Comparison of ENCODE assay signal across 13 cellular contexts in genomic region chr6:5506149-5506548, GRCh38.
A peak's percentile ranks its signal among the peaks of the same experiment; 100 is the strongest.
DNase-seq lines count a peak whose midpoint lies in the region; ATAC-seq, FAIRE-seq and TF ChIP-seq lines count a peak whose summit lies in the region.
"Had no signal": no experiment of that assay in that cellular context is flagged by ENCODE, and none has a peak within 500 bp of the region (broad histone marks: within the 10 kb centered on the region; RNA-seq: fewer than 3 reads in every experiment).

No MANE protein-coding gene starts in this region.

- no peak overlapping the region for H3K18ac ChIP-seq in neuronal stem cell (ENCODE audit: low read length)

- no peak overlapping the region for H3K4me3 Mint-ChIP-seq in activated CD4-positive, alpha-beta memory T cell treated with anti-CD3 and anti-CD28 coated beads, Interleukin-2, amount 10 ng/mL, durations not matched to agents 7 days and 5 days
- H3K4me3 Mint-ChIP-seq: GM23338 had no signal

- H3K14ac ChIP-seq in neuronal stem cell (ENCODE audit: low read length), result no peak overlapping the region

- no CpG with 5 or more reads among the region's 4 CpGs for WGBS in neuronal stem cell (ENCODE audit: extremely low coverage in 2 of 2, insufficient read length in 2 of 2, insufficient replicate concordance in 1 of 2), 2 donors
- WGBS in pancreas, 2 donors, result 87 to 92% methylated on average over 4 of the region's 4 CpGs

- H3K27me3 Mint-ChIP-seq in activated CD4-positive, alpha-beta memory T cell treated with anti-CD3 and anti-CD28 coated beads, Interleukin-2, amount 10 ng/mL, durations not matched to agents 7 days and 5 days, result no peaks in the 10 kb centered on the region

- TF ChIP-seq CTCF in pancreas (IDR thresholded peaks at IDR 0.05), result no peak

- H3K79me1 ChIP-seq in neuronal stem cell (ENCODE audit: low read depth, low read length), result no peaks in the 10 kb centered on the region

- no peak overlapping the region for H2BK5ac ChIP-seq in neuronal stem cell (ENCODE audit: low read length)

- H3K27ac Mint-ChIP-seq in activated CD4-positive, alpha-beta memory T cell treated with anti-CD3 and anti-CD28 coated beads, Interleukin-2, amount 10 ng/mL, durations not matched to agents 7 days and 5 days, result no peak overlapping the region
- H3K27ac Mint-ChIP-seq: GM23338 had no signal

- H3K27ac ChIP-seq in neuronal stem cell (replicated peaks; ENCODE audit: low read length) (no peak overlapping the region), pancreas (no peak overlapping the region)
- H3K27ac ChIP-seq: tibial nerve had no signal

- H3K27me3 ChIP-seq in neuronal stem cell (ENCODE audit: control insufficient read depth in 3 of 3, insufficient read depth in 3 of 3, low read depth in 1 of 3, low read length in 3 of 3), result no peaks in the 10 kb centered on the region
- no peaks in the 10 kb centered on the region for H3K27me3 ChIP-seq in pancreas
- H3K27me3 ChIP-seq: tibial nerve had no signal

- peak overlapping the region; percentile 43 for H2AK5ac ChIP-seq in neuronal stem cell (ENCODE audit: low read depth, low read length)

- peaks cover 18% of the 10 kb centered on the region for H3K4me1 Mint-ChIP-seq in activated CD4-positive, alpha-beta memory T cell treated with anti-CD3 and anti-CD28 coated beads, Interleukin-2, amount 10 ng/mL, durations not matched to agents 7 days and 5 days

- CTCF ChIA-PET in activated CD4-positive, alpha-beta memory T cell treated with anti-CD3 and anti-CD28 coated beads, Interleukin-2, amount 10 ng/mL, durations not matched to agents 7 days and 5 days (lab: Charles Lee), result interaction anchor here (0.7 to 0.8 kb wide), 2 partner anchors 18 to 35 kb away, joined by 3 to 5 read pairs; no protein-coding TSS in a partner anchor

- no peak overlapping the region for H3K9ac ChIP-seq in neuronal stem cell (ENCODE audit: low read depth, low read length, poor library complexity)
- H3K9ac ChIP-seq: SK-N-SH had no signal

- H2BK120ac ChIP-seq in neuronal stem cell (ENCODE audit: low read depth, low read length), result no peak overlapping the region

- intact Hi-C loops in pancreas (cut with DNase I), result no loop called here

- no peaks in the 10 kb centered on the region for H3K9me3 Mint-ChIP-seq in activated CD4-positive, alpha-beta memory T cell treated with anti-CD3 and anti-CD28 coated beads, Interleukin-2, amount 10 ng/mL, durations not matched to agents 7 days and 5 days
- H3K9me3 Mint-ChIP-seq: GM23338 had no signal

- no peaks in the 10 kb centered on the region for H3K36me3 ChIP-seq in neuronal stem cell (replicated peaks in 1 of 2; ENCODE audit: control insufficient read depth in 2 of 2, insufficient read depth in 2 of 2, low read length in 2 of 2)
- H3K36me3 ChIP-seq in pancreas, result no peaks in the 10 kb centered on the region
- H3K36me3 ChIP-seq: tibial nerve had no signal

- H3K36me3 Mint-ChIP-seq in activated CD4-positive, alpha-beta memory T cell treated with anti-CD3 and anti-CD28 coated beads, Interleukin-2, amount 10 ng/mL, durations not matched to agents 7 days and 5 days (ENCODE audit: low read depth), result no peaks in the 10 kb centered on the region

- no peak overlapping the region for H2BK15ac ChIP-seq in neuronal stem cell (ENCODE audit: low read length)

- H3K4me1 ChIP-seq in neuronal stem cell (ENCODE audit: control insufficient read depth in 2 of 2, insufficient read depth in 1 of 2, low read depth in 1 of 2, low read length in 2 of 2), result peaks cover 10 to 14% of the 10 kb centered on the region in 2 donors
- no peaks in the 10 kb centered on the region for H3K4me1 ChIP-seq in pancreas

- POLR2A ChIA-PET in activated CD4-positive, alpha-beta memory T cell treated with anti-CD3 and anti-CD28 coated beads, Interleukin-2, amount 10 ng/mL, durations not matched to agents 7 days and 5 days (lab: Charles Lee), result interaction anchor here (1.1 to 1.8 kb wide), 4 partner anchors 10 to 16 kb away, joined by 3 to 10 read pairs (median 4); no protein-coding TSS in a partner anchor

- no peak overlapping the region for H3K23ac ChIP-seq in neuronal stem cell (ENCODE audit: low read depth, low read length, poor library complexity)

- FAIRE-seq in pancreas (lab: Jason Lieb, UNC), result no peak
- FAIRE-seq: kidney had no signal

- H4K91ac ChIP-seq in neuronal stem cell (ENCODE audit: low read depth, low read length, poor library complexity), result no peak overlapping the region

- no peak overlapping the region for H4K8ac ChIP-seq in neuronal stem cell (ENCODE audit: low read depth, low read length)

- H3K4me3 ChIP-seq in neuronal stem cell (ENCODE audit: low read length in 2 of 2), result no peak overlapping the region
- H3K4me3 ChIP-seq in pancreas, result no peak overlapping the region
- H3K4me3 ChIP-seq: GM23338, tibial nerve had no signal

- H2AFZ ChIP-seq in neuronal stem cell (ENCODE audit: low read length), result no peak overlapping the region
- H2AFZ ChIP-seq: GM23338 had no signal

- no peak overlapping the region for H3K4me2 ChIP-seq in neuronal stem cell (ENCODE audit: insufficient read depth, low read length, poor library complexity, severe bottlenecking)
- H3K4me2 ChIP-seq: GM23338, SK-N-SH had no signal

- no peak overlapping the region for H3K4ac ChIP-seq in neuronal stem cell (ENCODE audit: low read length)

- DNase-seq in neuronal stem cell (ENCODE audit: low spot score) (no peak), pancreas (no peak), NCI-H345 (lab: John Stamatoyannopoulos, UW) (no peak)
- no peak for DNase-seq in activated CD4-positive, alpha-beta memory T cell treated with anti-CD3 and anti-CD28 coated beads, Interleukin-2, amount 10 ng/mL, durations not matched to agents 7 days and 5 days
- DNase-seq: KG1, kidney, occipital lobe, SK-N-SH had no signal

- H2BK12ac ChIP-seq in neuronal stem cell (ENCODE audit: low read length), result no peak overlapping the region

- H3K9me3 ChIP-seq in neuronal stem cell (replicated peaks in 1 of 2; ENCODE audit: control insufficient read depth in 2 of 2, insufficient read depth in 1 of 2, low read depth in 1 of 2, low read length in 2 of 2) (no peaks in the 10 kb centered on the region), pancreas (no peaks in the 10 kb centered on the region)
- H3K9me3 ChIP-seq: SK-N-SH, tibial nerve had no signal

- ATAC-seq in GM18868 (IDR thresholded peaks at IDR 0.05; ENCODE audit: unreplicated experiment) (peak; percentile 35), GM21737 (IDR thresholded peaks at IDR 0.05; ENCODE audit: unreplicated experiment) (peak; percentile 34), HG03432 (IDR thresholded peaks at IDR 0.05; ENCODE audit: unreplicated experiment) (peak; percentile 45), pancreas (no peak)
- ATAC-seq: GM23338 had no signal

Comparison
In these comparisons a context has a peak if more than half of its experiments do, and no peak if none do; other contexts are left out.
1. ATAC-seq: peak in GM18868 (single experiment), GM21737 (single experiment) and HG03432 (single experiment); none in pancreas (0 of 4).